In genomic region chr4:36178489-36178888, GRCh38 we compare ENCODE assay signal across 1 cellular context.
TF ChIP-seq lines count a peak whose summit lies in the region.

No MANE protein-coding gene starts in this region.

TF ChIP-seq in HEK293, 187 proteins besides CTCF, POLR2A, EP300 and RAD21 (continued from another document and continues in another):
- TF ChIP-seq, protein P1, sequence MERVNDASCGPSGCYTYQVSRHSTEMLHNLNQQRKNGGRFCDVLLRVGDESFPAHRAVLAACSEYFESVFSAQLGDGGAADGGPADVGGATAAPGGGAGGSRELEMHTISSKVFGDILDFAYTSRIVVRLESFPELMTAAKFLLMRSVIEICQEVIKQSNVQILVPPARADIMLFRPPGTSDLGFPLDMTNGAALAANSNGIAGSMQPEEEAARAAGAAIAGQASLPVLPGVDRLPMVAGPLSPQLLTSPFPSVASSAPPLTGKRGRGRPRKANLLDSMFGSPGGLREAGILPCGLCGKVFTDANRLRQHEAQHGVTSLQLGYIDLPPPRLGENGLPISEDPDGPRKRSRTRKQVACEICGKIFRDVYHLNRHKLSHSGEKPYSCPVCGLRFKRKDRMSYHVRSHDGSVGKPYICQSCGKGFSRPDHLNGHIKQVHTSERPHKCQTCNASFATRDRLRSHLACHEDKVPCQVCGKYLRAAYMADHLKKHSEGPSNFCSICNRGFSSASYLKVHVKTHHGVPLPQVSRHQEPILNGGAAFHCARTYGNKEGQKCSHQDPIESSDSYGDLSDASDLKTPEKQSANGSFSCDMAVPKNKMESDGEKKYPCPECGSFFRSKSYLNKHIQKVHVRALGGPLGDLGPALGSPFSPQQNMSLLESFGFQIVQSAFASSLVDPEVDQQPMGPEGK (tag by site-specific recombination; IDR thresholded peaks at IDR 0.05), result no peak
- TF ChIP-seq, protein P2, sequence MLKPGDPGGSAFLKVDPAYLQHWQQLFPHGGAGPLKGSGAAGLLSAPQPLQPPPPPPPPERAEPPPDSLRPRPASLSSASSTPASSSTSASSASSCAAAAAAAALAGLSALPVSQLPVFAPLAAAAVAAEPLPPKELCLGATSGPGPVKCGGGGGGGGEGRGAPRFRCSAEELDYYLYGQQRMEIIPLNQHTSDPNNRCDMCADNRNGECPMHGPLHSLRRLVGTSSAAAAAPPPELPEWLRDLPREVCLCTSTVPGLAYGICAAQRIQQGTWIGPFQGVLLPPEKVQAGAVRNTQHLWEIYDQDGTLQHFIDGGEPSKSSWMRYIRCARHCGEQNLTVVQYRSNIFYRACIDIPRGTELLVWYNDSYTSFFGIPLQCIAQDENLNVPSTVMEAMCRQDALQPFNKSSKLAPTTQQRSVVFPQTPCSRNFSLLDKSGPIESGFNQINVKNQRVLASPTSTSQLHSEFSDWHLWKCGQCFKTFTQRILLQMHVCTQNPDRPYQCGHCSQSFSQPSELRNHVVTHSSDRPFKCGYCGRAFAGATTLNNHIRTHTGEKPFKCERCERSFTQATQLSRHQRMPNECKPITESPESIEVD (tag by site-specific recombination; IDR thresholded peaks at IDR 0.05), result peak; percentile 86
- TF ChIP-seq ZNF514 (tag by site-specific recombination; IDR thresholded peaks at IDR 0.05), result no peak
- TF ChIP-seq ZNF18 (tag by site-specific recombination; IDR thresholded peaks at IDR 0.05), result 0 out of 2 replicates have a peak, but pooled peaks have one; percentile 20
- no peak for TF ChIP-seq MEIS1 (CRISPR knock-in tag; IDR thresholded peaks at IDR 0.05; ENCODE audit: borderline replicate concordance)
- no peak for TF ChIP-seq ZNF600 (tag by site-specific recombination; IDR thresholded peaks at IDR 0.05)
- no peak for TF ChIP-seq ZNF433 (tag by site-specific recombination; IDR thresholded peaks at IDR 0.05; ENCODE audit: low read depth)
- no peak for TF ChIP-seq ZNF423 (tag by site-specific recombination; IDR thresholded peaks at IDR 0.05)
- no peak for TF ChIP-seq ZNF311 (tag by site-specific recombination; IDR thresholded peaks at IDR 0.05; ENCODE audit: borderline replicate concordance)
- TF ChIP-seq AEBP2 (tag by site-specific recombination; IDR thresholded peaks at IDR 0.05; ENCODE audit: borderline replicate concordance), result no peak
- TF ChIP-seq YY2 (tag by site-specific recombination; IDR thresholded peaks at IDR 0.05), result no peak
- 0 out of 2 replicates have a peak, but pooled peaks have one; percentile 19 for TF ChIP-seq GLI2 (tag by site-specific recombination; IDR thresholded peaks at IDR 0.05; ENCODE audit: borderline replicate concordance, low read depth)
- TF ChIP-seq WT1 (tag by site-specific recombination; IDR thresholded peaks at IDR 0.05), result peak; percentile 86
- no peak for TF ChIP-seq ZNF132 (tag by site-specific recombination; IDR thresholded peaks at IDR 0.05; ENCODE audit: borderline replicate concordance)
- TF ChIP-seq ZBTB1 (tag by site-specific recombination; IDR thresholded peaks at IDR 0.05), result no peak
- no peak for TF ChIP-seq ZNF112 (tag by site-specific recombination; IDR thresholded peaks at IDR 0.05)
- no peak for TF ChIP-seq KLF7 (tag by site-specific recombination; IDR thresholded peaks at IDR 0.05; ENCODE audit: borderline replicate concordance)
- TF ChIP-seq ZNF211 (tag by site-specific recombination; IDR thresholded peaks at IDR 0.05; ENCODE audit: low read depth), result no peak
- TF ChIP-seq ZNF19 (tag by site-specific recombination; IDR thresholded peaks at IDR 0.05; ENCODE audit: low read depth), result no peak
- no peak for TF ChIP-seq ZNF404 (tag by site-specific recombination; IDR thresholded peaks at IDR 0.05)
- no peak for TF ChIP-seq ZNF623 (tag by site-specific recombination; IDR thresholded peaks at IDR 0.05)
- TF ChIP-seq ZFP41 (tag by site-specific recombination; IDR thresholded peaks at IDR 0.05; ENCODE audit: borderline replicate concordance), result no peak
- no peak for TF ChIP-seq ZNF174 (tag by site-specific recombination; IDR thresholded peaks at IDR 0.05)
- TF ChIP-seq ZNF221 (tag by site-specific recombination; IDR thresholded peaks at IDR 0.05; ENCODE audit: borderline replicate concordance), result no peak
- TF ChIP-seq, protein P3, sequence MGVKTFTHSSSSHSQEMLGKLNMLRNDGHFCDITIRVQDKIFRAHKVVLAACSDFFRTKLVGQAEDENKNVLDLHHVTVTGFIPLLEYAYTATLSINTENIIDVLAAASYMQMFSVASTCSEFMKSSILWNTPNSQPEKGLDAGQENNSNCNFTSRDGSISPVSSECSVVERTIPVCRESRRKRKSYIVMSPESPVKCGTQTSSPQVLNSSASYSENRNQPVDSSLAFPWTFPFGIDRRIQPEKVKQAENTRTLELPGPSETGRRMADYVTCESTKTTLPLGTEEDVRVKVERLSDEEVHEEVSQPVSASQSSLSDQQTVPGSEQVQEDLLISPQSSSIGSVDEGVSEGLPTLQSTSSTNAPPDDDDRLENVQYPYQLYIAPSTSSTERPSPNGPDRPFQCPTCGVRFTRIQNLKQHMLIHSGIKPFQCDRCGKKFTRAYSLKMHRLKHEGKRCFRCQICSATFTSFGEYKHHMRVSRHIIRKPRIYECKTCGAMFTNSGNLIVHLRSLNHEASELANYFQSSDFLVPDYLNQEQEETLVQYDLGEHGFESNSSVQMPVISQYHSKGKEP (tag by site-specific recombination; IDR thresholded peaks at IDR 0.05), result peak; percentile 70
- TF ChIP-seq ZNF518A (tag by site-specific recombination; conservative IDR thresholded peaks at IDR 0.05; ENCODE audit: low read depth), result no peak
- no peak for TF ChIP-seq BCL6B (tag by site-specific recombination; IDR thresholded peaks at IDR 0.05)
- TF ChIP-seq, protein P4, sequence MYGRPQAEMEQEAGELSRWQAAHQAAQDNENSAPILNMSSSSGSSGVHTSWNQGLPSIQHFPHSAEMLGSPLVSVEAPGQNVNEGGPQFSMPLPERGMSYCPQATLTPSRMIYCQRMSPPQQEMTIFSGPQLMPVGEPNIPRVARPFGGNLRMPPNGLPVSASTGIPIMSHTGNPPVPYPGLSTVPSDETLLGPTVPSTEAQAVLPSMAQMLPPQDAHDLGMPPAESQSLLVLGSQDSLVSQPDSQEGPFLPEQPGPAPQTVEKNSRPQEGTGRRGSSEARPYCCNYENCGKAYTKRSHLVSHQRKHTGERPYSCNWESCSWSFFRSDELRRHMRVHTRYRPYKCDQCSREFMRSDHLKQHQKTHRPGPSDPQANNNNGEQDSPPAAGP (tag by site-specific recombination; IDR thresholded peaks at IDR 0.05), result no peak
- TF ChIP-seq SP3 (tag by site-specific recombination; IDR thresholded peaks at IDR 0.05), result no peak
- TF ChIP-seq, protein P5, sequence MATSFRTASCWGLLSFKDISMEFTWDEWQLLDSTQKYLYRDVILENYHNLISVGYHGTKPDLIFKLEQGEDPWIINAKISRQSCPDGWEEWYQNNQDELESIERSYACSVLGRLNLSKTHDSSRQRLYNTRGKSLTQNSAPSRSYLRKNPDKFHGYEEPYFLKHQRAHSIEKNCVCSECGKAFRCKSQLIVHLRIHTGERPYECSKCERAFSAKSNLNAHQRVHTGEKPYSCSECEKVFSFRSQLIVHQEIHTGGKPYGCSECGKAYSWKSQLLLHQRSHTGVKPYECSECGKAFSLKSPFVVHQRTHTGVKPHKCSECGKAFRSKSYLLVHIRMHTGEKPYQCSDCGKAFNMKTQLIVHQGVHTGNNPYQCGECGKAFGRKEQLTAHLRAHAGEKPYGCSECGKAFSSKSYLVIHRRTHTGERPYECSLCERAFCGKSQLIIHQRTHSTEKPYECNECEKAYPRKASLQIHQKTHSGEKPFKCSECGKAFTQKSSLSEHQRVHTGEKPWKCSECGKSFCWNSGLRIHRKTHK (tag by site-specific recombination; IDR thresholded peaks at IDR 0.05), result no peak
- TF ChIP-seq ZNF24 (tag by site-specific recombination; IDR thresholded peaks at IDR 0.05), result no peak
- no peak for TF ChIP-seq ZNF830 (tag by site-specific recombination; IDR thresholded peaks at IDR 0.05; ENCODE audit: low read depth)
- no peak for TF ChIP-seq ZNF776 (tag by site-specific recombination; IDR thresholded peaks at IDR 0.05; ENCODE audit: borderline replicate concordance)
- TF ChIP-seq, protein P6, sequence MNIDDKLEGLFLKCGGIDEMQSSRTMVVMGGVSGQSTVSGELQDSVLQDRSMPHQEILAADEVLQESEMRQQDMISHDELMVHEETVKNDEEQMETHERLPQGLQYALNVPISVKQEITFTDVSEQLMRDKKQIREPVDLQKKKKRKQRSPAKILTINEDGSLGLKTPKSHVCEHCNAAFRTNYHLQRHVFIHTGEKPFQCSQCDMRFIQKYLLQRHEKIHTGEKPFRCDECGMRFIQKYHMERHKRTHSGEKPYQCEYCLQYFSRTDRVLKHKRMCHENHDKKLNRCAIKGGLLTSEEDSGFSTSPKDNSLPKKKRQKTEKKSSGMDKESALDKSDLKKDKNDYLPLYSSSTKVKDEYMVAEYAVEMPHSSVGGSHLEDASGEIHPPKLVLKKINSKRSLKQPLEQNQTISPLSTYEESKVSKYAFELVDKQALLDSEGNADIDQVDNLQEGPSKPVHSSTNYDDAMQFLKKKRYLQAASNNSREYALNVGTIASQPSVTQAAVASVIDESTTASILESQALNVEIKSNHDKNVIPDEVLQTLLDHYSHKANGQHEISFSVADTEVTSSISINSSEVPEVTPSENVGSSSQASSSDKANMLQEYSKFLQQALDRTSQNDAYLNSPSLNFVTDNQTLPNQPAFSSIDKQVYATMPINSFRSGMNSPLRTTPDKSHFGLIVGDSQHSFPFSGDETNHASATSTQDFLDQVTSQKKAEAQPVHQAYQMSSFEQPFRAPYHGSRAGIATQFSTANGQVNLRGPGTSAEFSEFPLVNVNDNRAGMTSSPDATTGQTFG (tag by site-specific recombination; IDR thresholded peaks at IDR 0.05; ENCODE audit: borderline replicate concordance), result no peak
- TF ChIP-seq ZNF664 (tag by site-specific recombination; IDR thresholded peaks at IDR 0.05), result no peak
- TF ChIP-seq ZNF621 (tag by site-specific recombination; IDR thresholded peaks at IDR 0.05), result no peak
- TF ChIP-seq KLF1 (tag by site-specific recombination; IDR thresholded peaks at IDR 0.05), result no peak
